ENCODE assay signal across 22 cellular contexts in genomic region chrX:11781734-11782370, GRCh38.
"Had no signal": no experiment of that assay in that cellular context is flagged by ENCODE, and none has a peak within 500 bp of the region (broad histone marks: within the 10 kb centered on the region; RNA-seq: fewer than 3 reads in every experiment).

No MANE protein-coding gene starts in this region.

- H3K4me3 ChIP-seq: esophagus squamous epithelium, heart right ventricle, mucosa of descending colon, neural progenitor cell, prostate gland, right atrium auricular region, suprapubic skin, transverse colon, uterus had no signal

- H3K27me3 ChIP-seq: esophagus squamous epithelium, heart right ventricle, neural progenitor cell, right atrium auricular region, suprapubic skin, transverse colon, uterus had no signal

- H3K9me3 ChIP-seq: esophagus squamous epithelium, heart right ventricle, mucosa of descending colon, prostate gland, right atrium auricular region, suprapubic skin, transverse colon, uterus had no signal

- H2AFZ ChIP-seq: neural progenitor cell had no signal

- H3K9me3 Mint-ChIP-seq: activated CD4-positive, alpha-beta T cell treated with anti-CD3 and anti-CD28 coated beads, Interleukin-2, amount 10 ng/mL, durations not matched to agents 24 days and 14 days; activated CD8-positive, alpha-beta T cell treated with anti-CD3 and anti-CD28 coated beads for 36 hours; activated naive CD4-positive, alpha-beta T cell treated with anti-CD3 and anti-CD28 coated beads for 36 hours; activated T-cell treated with anti-CD3 and anti-CD28 coated beads, Interleukin-2, amount 50 U/mL, for 4 hours; memory B cell; stimulated activated naive CD8-positive, alpha-beta T cell treated with anti-CD3 and anti-CD28 coated beads, Interleukin-15, Interleukin-2, amounts not matched to agents 100 ng/mL and 50 ng/mL, for 24 hours had no signal

- H3K27me3 Mint-ChIP-seq: activated CD4-positive, alpha-beta T cell treated with anti-CD3 and anti-CD28 coated beads, Interleukin-2, amount 10 ng/mL, durations not matched to agents 24 days and 14 days; activated CD8-positive, alpha-beta T cell treated with anti-CD3 and anti-CD28 coated beads for 36 hours; memory B cell; stimulated activated naive CD8-positive, alpha-beta T cell treated with anti-CD3 and anti-CD28 coated beads, Interleukin-15, Interleukin-2, amounts not matched to agents 100 ng/mL and 50 ng/mL, for 24 hours had no signal

- ATAC-seq: activated CD8-positive, alpha-beta T cell treated with anti-CD3 and anti-CD28 coated beads for 36 hours; activated T-cell treated with anti-CD3 and anti-CD28 coated beads, Interleukin-2, amount 50 U/mL, for 4 hours; heart right ventricle; left ventricle myocardium superior; mucosa of descending colon had no signal

- H3K9ac ChIP-seq: neural progenitor cell had no signal

- H3K4me1 Mint-ChIP-seq: activated CD4-positive, alpha-beta T cell treated with anti-CD3 and anti-CD28 coated beads, Interleukin-2, amount 10 ng/mL, durations not matched to agents 24 days and 14 days; memory B cell; naive B cell; neural progenitor cell had no signal

- DNase-seq: activated CD4-positive, alpha-beta T cell treated with anti-CD3 and anti-CD28 coated beads, Interleukin-2, amount 10 ng/mL, durations not matched to agents 24 days and 14 days; activated CD8-positive, alpha-beta T cell treated with anti-CD3 and anti-CD28 coated beads for 36 hours; activated naive CD4-positive, alpha-beta T cell treated with anti-CD3 and anti-CD28 coated beads for 36 hours; activated T-cell treated with anti-CD3 and anti-CD28 coated beads, Interleukin-2, amount 50 U/mL, for 4 hours; anterior cingulate cortex; cerebellar nuclear complex; cortex of kidney; esophagus squamous epithelium; heart right ventricle; left ventricle myocardium superior; mucosa of descending colon; naive B cell; stimulated activated CD4-positive, alpha-beta T cell treated with anti-CD3 and anti-CD28 coated beads, Interleukin-2, amount 100 ng/mL, for 24 hours; T-helper 9 cell; transverse colon; uterus had no signal

- H3K36me3 ChIP-seq: neural progenitor cell, prostate gland, right atrium auricular region, suprapubic skin, transverse colon, uterus had no signal

- H3K27ac Mint-ChIP-seq: activated CD4-positive, alpha-beta T cell treated with anti-CD3 and anti-CD28 coated beads, Interleukin-2, amount 10 ng/mL, durations not matched to agents 24 days and 14 days; activated CD8-positive, alpha-beta T cell treated with anti-CD3 and anti-CD28 coated beads for 36 hours; activated naive CD4-positive, alpha-beta T cell treated with anti-CD3 and anti-CD28 coated beads for 36 hours; memory B cell; naive B cell; neural progenitor cell; stimulated activated naive CD8-positive, alpha-beta T cell treated with anti-CD3 and anti-CD28 coated beads, Interleukin-15, Interleukin-2, amounts not matched to agents 100 ng/mL and 50 ng/mL, for 24 hours had no signal

- H3K36me3 Mint-ChIP-seq: neural progenitor cell had no signal

- H3K4me3 Mint-ChIP-seq: activated CD4-positive, alpha-beta T cell treated with anti-CD3 and anti-CD28 coated beads, Interleukin-2, amount 10 ng/mL, durations not matched to agents 24 days and 14 days; activated CD8-positive, alpha-beta T cell treated with anti-CD3 and anti-CD28 coated beads for 36 hours; activated naive CD4-positive, alpha-beta T cell treated with anti-CD3 and anti-CD28 coated beads for 36 hours; activated T-cell treated with anti-CD3 and anti-CD28 coated beads, Interleukin-2, amount 50 U/mL, for 4 hours; memory B cell; naive B cell; neural progenitor cell; stimulated activated naive CD8-positive, alpha-beta T cell treated with anti-CD3 and anti-CD28 coated beads, Interleukin-15, Interleukin-2, amounts not matched to agents 100 ng/mL and 50 ng/mL, for 24 hours had no signal

- H3K4me2 ChIP-seq: neural progenitor cell had no signal

- H3K27ac ChIP-seq: esophagus squamous epithelium, heart right ventricle, neural progenitor cell, prostate gland, right atrium auricular region, suprapubic skin, transverse colon, uterus had no signal

- H3K4me1 ChIP-seq: esophagus squamous epithelium, heart right ventricle, neural progenitor cell, prostate gland, right atrium auricular region, suprapubic skin, transverse colon, uterus had no signal
